Comparison of ENCODE assay signal across 8 cellular contexts in the genomic region with DNA sequence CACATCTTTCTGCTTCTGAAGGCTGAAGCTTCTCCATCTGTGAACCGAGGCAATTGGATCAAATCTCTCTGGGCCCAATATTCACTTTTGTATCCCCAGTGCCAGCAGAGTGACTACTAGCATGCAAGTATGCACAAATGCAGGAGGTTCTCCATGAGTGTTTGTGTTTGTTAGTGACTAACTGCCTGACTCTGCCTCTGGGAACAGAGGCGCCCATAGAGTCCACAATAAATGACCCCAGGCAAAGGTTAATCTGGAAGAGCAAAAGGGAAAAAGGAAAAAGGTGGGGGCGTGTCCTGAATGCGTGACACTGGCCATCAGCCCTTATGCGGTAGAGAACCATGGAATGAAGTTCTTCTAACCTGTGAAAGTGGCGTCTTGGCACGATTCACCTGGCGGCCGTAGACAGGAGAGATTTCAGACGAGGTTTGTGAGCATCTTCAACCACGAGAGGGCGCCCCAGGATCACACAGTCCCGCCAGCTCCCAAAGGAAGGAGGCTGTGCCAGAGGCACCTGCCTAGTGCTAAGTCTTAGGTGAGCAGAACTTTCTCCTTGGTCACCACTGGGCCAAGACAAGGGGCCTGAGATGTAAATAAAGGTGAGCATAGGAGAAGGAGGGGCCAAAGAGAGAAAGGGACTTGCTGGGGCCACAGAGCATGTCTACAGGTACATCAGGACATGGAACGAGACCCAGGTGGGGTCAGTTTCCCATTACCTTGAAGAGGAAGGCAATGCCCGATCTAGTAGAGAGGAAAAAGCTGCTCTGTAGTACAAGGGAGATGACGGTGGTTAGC. TPM values are rescaled to one million over a fixed set of nuclear protein-coding genes. Genes with fewer than 3 reads are reported as not detected.
DNase-seq lines count a peak whose midpoint lies in the region; ATAC-seq, FAIRE-seq and TF ChIP-seq lines count a peak whose summit lies in the region.

No MANE protein-coding gene starts in this region.

- DNase-seq in AG20443 (ENCODE audit: low spot score) (peak; percentile 80), H9 (peak; percentile 92), NCI-H2171 (lab: John Stamatoyannopoulos, UW) (peak; percentile 76), WTC11 (ENCODE audit: low spot score) (peak; percentile 95), bronchial epithelial cell (ENCODE audit: low read depth) (peak; percentile 66), kidney epithelial cell (ENCODE audit: low read depth) (peak; percentile 38)
- DNase-seq in stimulated activated CD4-positive, alpha-beta T cell treated with anti-CD3 and anti-CD28 coated beads, Interleukin-2, amount 100 ng/mL, for 24 hours = peak; percentile 92 to 93

- H3K36me3 ChIP-seq in bronchial epithelial cell (ENCODE audit: control insufficient read depth, insufficient read depth, low read length) (no peaks in the 10 kb centered on the region), kidney epithelial cell (ENCODE audit: control insufficient read depth, insufficient read depth, low read length) (no peaks in the 10 kb centered on the region)

- TF ChIP-seq CTCF in H9 (conservative IDR thresholded peaks at IDR 0.05) = peak; percentile 96
- peak; percentile 88 for TF ChIP-seq CTCF in WTC11 (IDR thresholded peaks at IDR 0.05)
- TF ChIP-seq CTCF in bronchial epithelial cell (IDR thresholded peaks at IDR 0.05; ENCODE audit: insufficient read depth, low read length, severe bottlenecking) = peak; percentile 90
- TF ChIP-seq CTCF in kidney epithelial cell (IDR thresholded peaks at IDR 0.05; ENCODE audit: insufficient read depth, low read length, poor library complexity, severe bottlenecking) = peak; percentile 92

- H3T11ph ChIP-seq in H9 (ENCODE audit: low read length) = no peak overlapping the region

- no peak overlapping the region for H4K8ac ChIP-seq in H9 (replicated peaks; ENCODE audit: insufficient read length, low read depth, low read length)

- H3K4me3 Mint-ChIP-seq in H9 = no peak overlapping the region; a peak in 1 of 5 replicates
- H3K4me3 Mint-ChIP-seq in WTC11 = no peak overlapping the region

- H4K91ac ChIP-seq in H9 (ENCODE audit: insufficient read length, low read depth, low read length) = no peak overlapping the region

- no peak overlapping the region for H3K27ac ChIP-seq in H9 (ENCODE audit: insufficient read length, low read depth, low read length)

- FAIRE-seq in bronchial epithelial cell (lab: Jason Lieb, UNC) = no peak

- H3K23ac ChIP-seq in H9 (ENCODE audit: insufficient read length, low read depth, low read length) = no peak overlapping the region

- H3K56ac ChIP-seq in H9 (ENCODE audit: insufficient read length, low read depth, low read length) = no peak overlapping the region

- no peak overlapping the region for H2BK5ac ChIP-seq in H9 (ENCODE audit: insufficient read length, low read length)

- H3K27me3 Mint-ChIP-seq in H9 (ENCODE audit: low read depth) = no peaks in the 10 kb centered on the region; the same call in 1 of the 2 replicates
- no peaks in the 10 kb centered on the region for H3K27me3 Mint-ChIP-seq in WTC11 (ENCODE audit: low read depth)

- H3K4me1 Mint-ChIP-seq in H9 = peaks cover 20 to 22% of the 10 kb centered on the region in 2 experiments
- peaks cover 20% of the 10 kb centered on the region for H3K4me1 Mint-ChIP-seq in WTC11

- no peaks in the 10 kb centered on the region for H3K27me3 ChIP-seq in H9 (ENCODE audit: insufficient read depth, low read length)
- no peaks in the 10 kb centered on the region for H3K27me3 ChIP-seq in bronchial epithelial cell (ENCODE audit: control insufficient read depth, insufficient read depth, low read length)
- peaks cover 2% of the 10 kb centered on the region for H3K27me3 ChIP-seq in kidney epithelial cell (ENCODE audit: control insufficient read depth, insufficient read depth, low read length)

- no peak overlapping the region for H2AK5ac ChIP-seq in H9 (ENCODE audit: insufficient read length, low read length)

- H4K5ac ChIP-seq in H9 (ENCODE audit: insufficient read length, low read depth, low read length) = no peak overlapping the region

- H3K4ac ChIP-seq in H9 (ENCODE audit: low read depth, low read length) = no peak overlapping the region

- no peak overlapping the region for H3K4me3 ChIP-seq in bronchial epithelial cell (ENCODE audit: low read depth, low read length)
- H3K4me3 ChIP-seq in kidney epithelial cell (ENCODE audit: low read depth, low read length) = no peak overlapping the region

- no peaks in the 10 kb centered on the region for H3K23me2 ChIP-seq in H9 (ENCODE audit: insufficient read length, low read depth, low read length, poor library complexity, severe bottlenecking)

- WGBS in H9 (ENCODE audit: extremely low coverage, insufficient read length, low lambda C conversion rate) = no CpG with 5 or more reads among the region's 16 CpGs

- no peaks in the 10 kb centered on the region for H3K79me1 ChIP-seq in H9 (ENCODE audit: insufficient read depth, low read depth, low read length, poor library complexity, severe bottlenecking)

- CTCF ChIA-PET in WTC11 (lab: Charles Lee) = interaction anchor here (0.6 to 4.5 kb wide), 22 partner anchors 11 to 370 kb away, joined by 3 to 108 read pairs (median 4); partner anchors contain the start of genes ANKDD1A and PIF1

- H3K36me3 Mint-ChIP-seq in H9 (ENCODE audit: insufficient read depth in 1 of 3, low read depth in 3 of 3) (peaks cover 34 to 81% (median 34%) of the 10 kb centered on the region in 3 experiments), WTC11 (peaks cover 62% of the 10 kb centered on the region)

- H4K20me1 ChIP-seq in H9 (ENCODE audit: control insufficient read depth, insufficient read depth, insufficient read length) = no peaks in the 10 kb centered on the region

- H2BK20ac ChIP-seq in H9 (ENCODE audit: low read depth, low read length, poor library complexity, severe bottlenecking) = no peak overlapping the region

- no peak overlapping the region for H2BK15ac ChIP-seq in H9 (ENCODE audit: low read depth, low read length)

- peaks cover 7% of the 10 kb centered on the region; the same call in 1 of the 2 replicates for H3K4me1 ChIP-seq in H9 (ENCODE audit: insufficient read depth, low read length)

- POLR2A ChIA-PET in WTC11 (lab: Charles Lee) = interaction anchor here (0.6 to 3.7 kb wide), 4 partner anchors 19 to 82 kb away, joined by 3 to 23 read pairs (median 4); no protein-coding TSS in a partner anchor

- H3K9ac ChIP-seq in H9 (ENCODE audit: extremely low read depth, insufficient read length, low read length) = no peak overlapping the region

- no peak overlapping the region for H2AFZ ChIP-seq in H9 (ENCODE audit: low read length)

- H3K79me2 ChIP-seq in H9 (ENCODE audit: insufficient read depth, low read length) = 0 out of 2 replicates have a peak, but pooled peaks cover 2% of the 10 kb centered on the region

- no peak overlapping the region for H2BK120ac ChIP-seq in H9 (ENCODE audit: low read depth, low read length, poor library complexity, severe bottlenecking)

- no peak overlapping the region for H3K14ac ChIP-seq in H9 (ENCODE audit: insufficient read depth, low read length)

- no peaks in the 10 kb centered on the region; a peak in 1 of 5 replicates for H3K9me3 Mint-ChIP-seq in H9
- H3K9me3 Mint-ChIP-seq in WTC11 = no peaks in the 10 kb centered on the region

- H3K27ac Mint-ChIP-seq in H9 (peak overlapping the region; percentile 54 to 93 (median 76); a peak in 6 of 7 replicates), WTC11 (peak overlapping the region; percentile 94)

- no peaks in the 10 kb centered on the region for H3K9me3 ChIP-seq in H9 (ENCODE audit: control insufficient read depth, low read depth, low read length)

- no peak overlapping the region for H2BK12ac ChIP-seq in H9 (ENCODE audit: insufficient read length, low read depth, low read length)

- H3K18ac ChIP-seq in H9 (ENCODE audit: insufficient read length, low read depth, low read length) = no peak overlapping the region

- ATAC-seq in WTC11 (peak; percentile 76), GM19351 (IDR thresholded peaks at IDR 0.05; ENCODE audit: unreplicated experiment) (no peak)

- H3K4me2 ChIP-seq in H9 (ENCODE audit: insufficient read depth, insufficient read length, low read length) = no peak overlapping the region

TF ChIP-seq in WTC11, 78 proteins besides CTCF, POLR2A, EP300 and RAD21 (continues in another document):
- TF ChIP-seq FOXK1 (CRISPR knock-in tag; IDR thresholded peaks at IDR 0.05) (peak; percentile 67; the same call in 1 of the 2 replicates), CREB1 (CRISPR knock-in tag; IDR thresholded peaks at IDR 0.05) (no peak), MYBL2 (CRISPR knock-in tag; IDR thresholded peaks at IDR 0.05) (0 out of 2 replicates have a peak, but pooled peaks have one; percentile 23), CREM (CRISPR knock-in tag; IDR thresholded peaks at IDR 0.05) (peak; percentile 47; the same call in 1 of the 2 replicates), ZNF121 (CRISPR knock-in tag; IDR thresholded peaks at IDR 0.05) (0 out of 2 replicates have a peak, but pooled peaks have one; percentile 3)
- TF ChIP-seq, protein P1, sequence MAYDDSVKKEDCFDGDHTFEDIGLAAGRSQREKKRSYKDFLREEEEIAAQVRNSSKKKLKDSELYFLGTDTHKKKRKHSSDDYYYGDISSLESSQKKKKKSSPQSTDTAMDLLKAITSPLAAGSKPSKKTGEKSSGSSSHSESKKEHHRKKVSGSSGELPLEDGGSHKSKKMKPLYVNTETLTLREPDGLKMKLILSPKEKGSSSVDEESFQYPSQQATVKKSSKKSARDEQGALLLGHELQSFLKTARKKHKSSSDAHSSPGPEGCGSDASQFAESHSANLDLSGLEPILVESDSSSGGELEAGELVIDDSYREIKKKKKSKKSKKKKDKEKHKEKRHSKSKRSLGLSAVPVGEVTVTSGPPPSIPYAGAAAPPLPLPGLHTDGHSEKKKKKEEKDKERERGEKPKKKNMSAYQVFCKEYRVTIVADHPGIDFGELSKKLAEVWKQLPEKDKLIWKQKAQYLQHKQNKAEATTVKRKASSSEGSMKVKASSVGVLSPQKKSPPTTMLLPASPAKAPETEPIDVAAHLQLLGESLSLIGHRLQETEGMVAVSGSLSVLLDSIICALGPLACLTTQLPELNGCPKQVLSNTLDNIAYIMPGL (CRISPR knock-in tag; IDR thresholded peaks at IDR 0.05) = 0 out of 2 replicates have a peak, but pooled peaks have one; percentile 26

RNA-seq across cellular contexts. Expression of gene RBPMS2, which starts 44.2 kb away (rescaled TPM):
- total RNA-seq in H9 (2021) = 181 and 185 TPM in 2 replicates
- 195 to 210 TPM (median 202 TPM) in 3 replicates for total RNA-seq in WTC11 (2021)
- total RNA-seq in bronchial epithelial cell = not detected in 2 replicates
- 1.4 and 1.9 TPM in 2 replicates for total RNA-seq in kidney epithelial cell

Comparison
In these comparisons a context has a peak if more than half of its experiments do, and no peak if none do; other contexts are left out.
1. DNase-seq: peak in every context shown above with its lines; median percentile 95 in WTC11; 92 in stimulated activated CD4-positive, alpha-beta T cell treated with anti-CD3 and anti-CD28 coated beads, Interleukin-2, amount 100 ng/mL, for 24 hours; 92 in H9; 80 in AG20443; 76 in NCI-H2171; 66 in bronchial epithelial cell; 38 in kidney epithelial cell.
2. RNA of gene RBPMS2, which starts 44.2 kb away (total RNA-seq): 195 to 210 TPM in WTC11 and 181 to 185 TPM in H9; 1.4 to 1.9 TPM in kidney epithelial cell and not detected in bronchial epithelial cell; every median in the first group is over 10 times any median in the second.
3. Peak in every context shown above with its lines, with median percentiles within 50 percentile points of each other: CTCF ChIP-seq.